In genomic region chr2:181953773-181954537, GRCh38 we compare ENCODE assay signal across 8 cellular contexts. TPM values are rescaled to one million over a fixed set of nuclear protein-coding genes. Genes with fewer than 3 reads are reported as not detected.
DNase-seq lines count a peak whose midpoint lies in the region; ATAC-seq, FAIRE-seq and TF ChIP-seq lines count a peak whose summit lies in the region.

No MANE protein-coding gene starts in this region.

- peak; percentile 37 to 60 for TF ChIP-seq RAD21 in K562 (CRISPR knock-in tag; conservative IDR thresholded peaks at IDR 0.05 in 1 of 2, IDR thresholded peaks at IDR 0.05 in 1 of 2)

- peak; percentile 68 to 80 (median 70) for TF ChIP-seq CTCF in K562 (IDR thresholded peaks at IDR 0.05 in 2 of 3, conservative IDR thresholded peaks at IDR 0.05 in 1 of 3; ENCODE audit: insufficient read depth in 2 of 3, low read depth in 1 of 3, low read length in 3 of 3)

- peak; percentile 51 for DNase-seq in AG20443 (ENCODE audit: low spot score)
- peak; percentile 38 for DNase-seq in GM19239 (ENCODE audit: insufficient read length, low spot score)
- peak; percentile 22 for DNase-seq in HK-2 (ENCODE audit: unreplicated experiment)
- DNase-seq in T-helper 9 cell = peak; percentile 53
- DNase-seq in K562 (ENCODE audit: extremely low read depth in 1 of 4, low spot score in 3 of 4) = peak; percentile 67 to 85 (median 74)
- DNase-seq in iPS-NIHi7 (ENCODE audit: extremely low spot score) = peak; percentile 73
- peak; percentile 13 to 39 for DNase-seq in stimulated activated CD4-positive, alpha-beta T cell treated with anti-CD3 and anti-CD28 coated beads, Interleukin-1b, Interleukin-23, amount 100 ng/mL, for 1 hour (ENCODE audit: low read depth in 2 of 2)
- no peak for DNase-seq in NCI-H2107 (lab: John Stamatoyannopoulos, UW)

- no peaks in the 10 kb centered on the region for H4K20me1 ChIP-seq in K562 (replicated peaks; ENCODE audit: control insufficient read depth, insufficient read depth, low read length)

- no peaks in the 10 kb centered on the region for H3K27me3 ChIP-seq in K562 (ENCODE audit: control insufficient read depth in 2 of 2, insufficient read depth in 2 of 2, low read length in 2 of 2)

- peak overlapping the region; percentile 40 for H3K4me3 ChIP-seq in K562

- BruUV-seq in K562 (replicated peaks; lab: Mats Ljungman, UMichigan) = no TSS peak

- TF ChIP-seq POLR2A in K562 (conservative IDR thresholded peaks at IDR 0.05) = no peak

- H3K27ac ChIP-seq in K562 (ENCODE audit: extremely low read depth, low read depth, low read length) = peak overlapping the region; percentile 50; the same call in 1 of the 3 replicates

- FAIRE-seq in GM19239 (lab: Jason Lieb, UNC) = peak; percentile 91
- peak; percentile 93 for FAIRE-seq in K562 (lab: Jason Lieb, UNC)

- in situ Hi-C loops in K562 (cut with MboI) = no loop called here

- no peak for TF ChIP-seq EP300 in K562 (IDR thresholded peaks at IDR 0.05; ENCODE audit: low read length)

- no peaks in the 10 kb centered on the region for H3K79me2 ChIP-seq in K562 (ENCODE audit: control insufficient read depth, insufficient read depth, low read length)

- peak overlapping the region in 1 of 2 experiments; percentile 67; a peak in 2 of 4 replicates for H3K9ac ChIP-seq in K562 (ENCODE audit: insufficient read depth in 1 of 2, low read depth in 2 of 2, low read length in 2 of 2)

- H2AFZ ChIP-seq in K562 (ENCODE audit: low read depth, low read length) = peak overlapping the region; percentile 92

- no peaks in the 10 kb centered on the region for H3K4me1 ChIP-seq in K562 (replicated peaks in 1 of 2; ENCODE audit: control insufficient read depth in 2 of 2, insufficient read depth in 2 of 2, low read length in 2 of 2)

- 2% methylated on average over 9 of the region's 19 CpGs for WGBS in K562 (ENCODE audit: insufficient coverage, low coverage, missing lambda C conversion rate)

- POLR2A ChIA-PET in K562 (lab: Yijun Ruan, JAX) = interaction anchor here (0.6 to 1.3 kb wide), 2 partner anchors 9 to 23 kb away, joined by 3 to 4 read pairs; no protein-coding TSS in a partner anchor

- H3K9me1 ChIP-seq in K562 (ENCODE audit: control insufficient read depth, insufficient read depth, low read length) = no peaks in the 10 kb centered on the region

- CTCF ChIA-PET in K562 (lab: Yijun Ruan, JAX; ENCODE audit: low intra/inter-chr PET ratio) = interaction anchor here (1.1 kb wide), 1 partner anchor 210 kb away, joined by 3 read pairs; no protein-coding TSS in a partner anchor

- H3K4me2 ChIP-seq in K562 (ENCODE audit: insufficient read depth, low read length) = peak overlapping the region; percentile 64

- H3K9me3 ChIP-seq in K562 (replicated peaks; ENCODE audit: control insufficient read depth, insufficient read depth, low read depth, low read length) = no peaks in the 10 kb centered on the region

- peak; percentile 96 for ATAC-seq in K562

- no peaks in the 10 kb centered on the region for H3K36me3 ChIP-seq in K562 (ENCODE audit: control insufficient read depth, insufficient read depth, low read length)

- intact Hi-C loops in K562 (cut with micrococcal nuclease) = loop anchor here (1.0 kb wide), 1 partner anchor 211 kb away; no protein-coding TSS in a partner anchor

TF ChIP-seq in K562, 482 proteins besides CTCF, POLR2A, EP300 and RAD21 (continues in another document):
- TF ChIP-seq FOXM1 (IDR thresholded peaks at IDR 0.05; ENCODE audit: low read depth) = peak; percentile 17; the same call in 1 of the 2 replicates
- no peak for TF ChIP-seq FOXM1 (CRISPR knock-in tag; IDR thresholded peaks at IDR 0.05; ENCODE audit: low read depth)
- peak; percentile 49; the same call in 1 of the 2 replicates for TF ChIP-seq SMARCE1 (IDR thresholded peaks at IDR 0.05)
- TF ChIP-seq ESRRB (CRISPR knock-in tag; IDR thresholded peaks at IDR 0.05; ENCODE audit: borderline replicate concordance) = no peak
- no peak for TF ChIP-seq NKRF (IDR thresholded peaks at IDR 0.05; ENCODE audit: borderline replicate concordance)
- TF ChIP-seq HLTF (IDR thresholded peaks at IDR 0.05) = no peak
- 0 out of 2 replicates have a peak, but pooled peaks have one; percentile 43 for TF ChIP-seq ARID3A (IDR thresholded peaks at IDR 0.05; ENCODE audit: borderline replicate concordance, low read depth, low read length)
- no peak for TF ChIP-seq SOX6 (IDR thresholded peaks at IDR 0.05)
- peak; percentile 9; the same call in 1 of the 2 replicates for TF ChIP-seq CREM (IDR thresholded peaks at IDR 0.05; ENCODE audit: low read depth)
- TF ChIP-seq ATF4 (CRISPR knock-in tag; IDR thresholded peaks at IDR 0.05) = no peak
- 0 out of 2 replicates have a peak, but pooled peaks have one; percentile 15 for TF ChIP-seq ARID1B (IDR thresholded peaks at IDR 0.05)
- TF ChIP-seq RBM15 (IDR thresholded peaks at IDR 0.05; ENCODE audit: insufficient read depth, low read length) = no peak
- TF ChIP-seq JUND (IDR thresholded peaks at IDR 0.05; ENCODE audit: borderline replicate concordance, low read depth, low read length) = 0 out of 2 replicates have a peak, but pooled peaks have one; percentile 5
- no peak for TF ChIP-seq JUND (tag; IDR thresholded peaks at IDR 0.05; ENCODE audit: borderline replicate concordance, low read depth, low read length)
- TF ChIP-seq ARID2 (IDR thresholded peaks at IDR 0.05) = 0 out of 2 replicates have a peak, but pooled peaks have one; percentile 44

RNA-seq across cellular contexts. Expression of gene PPP1R1C, which starts 31.7 kb away (rescaled TPM):
- total RNA-seq in K562 (2011; cell fraction: chromatin; rRNA removed; ENCODE audit: low replicate concordance) = 2.3 TPM in 1 of 2 replicates, not detected in the other
- total RNA-seq in K562 (2011; cell fraction: nucleolus; rRNA removed) = not detected in 2 replicates
- not detected in 2 replicates for total RNA-seq in K562 (2011; cell fraction: nucleoplasm; rRNA removed)
- total RNA-seq in K562 (2014; rRNA removed) (not detected in 2 replicates), K562 (2014; rRNA removed; fragmentation: Illumina TruSeq; extraction: Trizol) (0.40 and 0.77 TPM in 2 replicates), K562 (2015; rRNA removed; fragmentation: Illumina TruSeq; extraction: Trizol) (0.62 TPM in 1 of 2 replicates, not detected in the other), K562 (2021) (not detected in 2 replicates)
- polyA plus RNA-seq in K562 (2011; rRNA removed) (0.13 and 0.14 TPM in 2 replicates), K562 (2014; fragmentation: Illumina TruSeq; extraction: Trizol) (0.59 TPM in 1 of 2 replicates, not detected in the other), K562 (2014; fragmentation: Nextera tagmentation; extraction: Ambion mirVana) (under 1 TPM; 0.24 to 0.64 TPM), K562 (2014; rRNA removed) (0.09 TPM in 1 of 2 replicates, not detected in the other)
- 0.13 TPM in 1 of 2 replicates, not detected in the other for polyA plus RNA-seq in K562 (2011; cell fraction: cytosol; rRNA removed)
- polyA plus RNA-seq in K562 (2011; cell fraction: nucleus; rRNA removed) = not detected in 2 replicates
- 0.10 and 1.0 TPM in 2 replicates for polyA plus RNA-seq in K562 (2012)
- not detected in 2 replicates for polyA minus RNA-seq in K562 (2011; rRNA and poly(A)+ RNA removed)
- polyA minus RNA-seq in K562 (2011; cell fraction: cytosol; rRNA and poly(A)+ RNA removed) = not detected in 2 replicates
- polyA minus RNA-seq in K562 (2011; cell fraction: nucleus; rRNA and poly(A)+ RNA removed) = not detected in 2 replicates
